Comparison of ENCODE assay signal across 8 cellular contexts in the genomic region with DNA sequence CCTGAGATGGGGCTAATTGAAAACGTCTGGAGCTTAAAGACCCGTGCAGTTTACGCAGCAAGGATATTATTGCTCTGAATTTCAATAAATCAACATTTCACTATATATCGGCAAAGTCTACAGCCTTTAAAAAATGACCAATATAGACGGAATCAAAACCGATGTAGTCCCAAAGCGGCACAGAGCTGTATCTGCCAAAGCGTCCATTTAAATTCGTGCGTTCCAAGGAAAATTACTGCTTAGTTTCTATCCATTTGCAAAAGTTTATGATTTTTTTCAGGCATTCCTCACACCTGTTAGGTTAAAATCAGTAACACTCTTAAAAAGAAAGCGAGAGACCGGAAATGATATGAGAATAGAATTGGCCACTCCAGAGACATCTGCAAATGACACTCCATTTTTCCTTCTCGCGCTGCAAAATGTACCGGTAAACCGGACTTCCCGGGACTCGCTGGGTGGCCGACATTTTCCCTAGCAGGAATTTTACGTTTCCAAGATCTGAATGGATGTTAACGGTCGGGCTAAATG. TPM values are rescaled to one million over a fixed set of nuclear protein-coding genes. Genes with fewer than 3 reads are reported as not detected.
DNase-seq lines count a peak whose midpoint lies in the region; ATAC-seq and TF ChIP-seq lines count a peak whose summit lies in the region.

No MANE protein-coding gene starts in this region.

- ATAC-seq in GM18511 (IDR thresholded peaks at IDR 0.05; ENCODE audit: unreplicated experiment) = peak; percentile 35

- H3K27me3 Mint-ChIP-seq in activated naive CD8-positive, alpha-beta T cell treated with anti-CD3 and anti-CD28 coated beads for 36 hours = peaks cover 23% of the 10 kb centered on the region

- TF ChIP-seq POLR2A in spleen (IDR thresholded peaks at IDR 0.05) = no peak

- H3K4me1 ChIP-seq in spleen = peaks cover 29 to 43% (median 34%) of the 10 kb centered on the region in 6 donors

- no peak for TF ChIP-seq CTCF in 22Rv1 (IDR thresholded peaks at IDR 0.05)
- no peak for TF ChIP-seq CTCF in HL-60 (IDR thresholded peaks at IDR 0.05; ENCODE audit: insufficient read depth, low read length)
- TF ChIP-seq CTCF in spleen (IDR thresholded peaks at IDR 0.05 in 8 of 11, conservative IDR thresholded peaks at IDR 0.05 in 3 of 11) = no peak

- H3K4me1 Mint-ChIP-seq in activated naive CD8-positive, alpha-beta T cell treated with anti-CD3 and anti-CD28 coated beads for 36 hours = peaks cover 38% of the 10 kb centered on the region

- peaks cover 0 to 35% (median 34%) of the 10 kb centered on the region in 6 donors for H3K36me3 ChIP-seq in spleen

- H3K9me3 ChIP-seq in spleen = no peaks in the 10 kb centered on the region

- H3K27ac ChIP-seq in 22Rv1 (peak overlapping the region; percentile 97), HL-60 (replicated peaks) (peak overlapping the region; percentile 99), spleen (peak overlapping the region; percentile 95 to 99 (median 98))

- H3K4me3 Mint-ChIP-seq in activated naive CD8-positive, alpha-beta T cell treated with anti-CD3 and anti-CD28 coated beads for 36 hours = peak overlapping the region; percentile 100

- H3K27me3 ChIP-seq in HL-60 (ENCODE audit: insufficient read depth, poor library complexity, severe bottlenecking) (no peaks in the 10 kb centered on the region), spleen (replicated peaks in 1 of 7) (no peaks in the 10 kb centered on the region)

- peak overlapping the region; percentile 100 for H3K27ac Mint-ChIP-seq in activated naive CD8-positive, alpha-beta T cell treated with anti-CD3 and anti-CD28 coated beads for 36 hours

- H3K4me3 ChIP-seq in HL-60 (replicated peaks; ENCODE audit: insufficient read depth, low read length) (peak overlapping the region; percentile 89), iPS-11a (ENCODE audit: low read depth, low read length) (peak overlapping the region; percentile 100), spleen (peak overlapping the region; percentile 66 to 94 (median 88))

- H3K9me3 Mint-ChIP-seq in activated naive CD8-positive, alpha-beta T cell treated with anti-CD3 and anti-CD28 coated beads for 36 hours = peaks cover 2% of the 10 kb centered on the region

- DNase-seq in HL-60 (ENCODE audit: low read depth in 1 of 2, low spot score in 1 of 2) (no peak), spleen (no peak), Ammon's horn (ENCODE audit: low spot score) (no peak), T1000 (lab: John Stamatoyannopoulos, UW) (no peak)
- DNase-seq in activated naive CD8-positive, alpha-beta T cell treated with anti-CD3 and anti-CD28 coated beads for 36 hours = no peak

- intact Hi-C loops in spleen (cut with DNase I; ENCODE audit: low total_unique reads) = loop anchor here (10.0 kb wide), 2 partner anchors 208 to 848 kb away; a partner anchor contains a TSS

- WGBS in spleen, 5 donors = 4 to 12% (median 8%) methylated on average over 21 to 22 of the region's 22 CpGs

- peaks cover 49% of the 10 kb centered on the region for H3K36me3 Mint-ChIP-seq in activated naive CD8-positive, alpha-beta T cell treated with anti-CD3 and anti-CD28 coated beads for 36 hours

RNA-seq across cellular contexts. Expression of a gene that starts 0.8 kb away (rescaled TPM):
- total RNA-seq in activated naive CD8-positive, alpha-beta T cell treated with anti-CD3 and anti-CD28 coated beads for 36 hours = 100 to 1,000 TPM; 446 to 480 TPM
- total RNA-seq in spleen = 100 to 1,000 TPM; 255 to 512 (median 355) TPM
- 100 to 1,000 TPM; 354 to 397 (median 381) TPM for polyA plus RNA-seq in spleen

RNA-seq across cellular contexts. Expression of a gene that starts 23.7 kb away (rescaled TPM):
- 100 to 1,000 TPM; 121 to 136 TPM for total RNA-seq in activated naive CD8-positive, alpha-beta T cell treated with anti-CD3 and anti-CD28 coated beads for 36 hours
- total RNA-seq in spleen = 10 to 100 TPM; 14.4 to 22.0 (median 18.3) TPM
- 10 to 100 TPM; 17.5 to 27.2 (median 23.9) TPM for polyA plus RNA-seq in spleen

RNA-seq across cellular contexts. Expression of a gene that starts 59.9 kb away (rescaled TPM):
- total RNA-seq in activated naive CD8-positive, alpha-beta T cell treated with anti-CD3 and anti-CD28 coated beads for 36 hours = not detected
- under 1 TPM in 1 of 7 donors, not detected in 6; 0.17 TPM for total RNA-seq in spleen
- under 1 TPM in 2 of 3 donors, not detected in 1; 0.11 to 0.12 TPM for polyA plus RNA-seq in spleen

Comparison
In these comparisons a context has a peak if more than half of its experiments do, and no peak if none do; other contexts are left out.
1. RNA of a gene that starts 23.7 kb away (total RNA-seq): 121 to 136 TPM in activated naive CD8-positive, alpha-beta T cell treated with anti-CD3 and anti-CD28 coated beads for 36 hours; 14.4 to 22.0 TPM in spleen; every median in the first group is over 4 times any median in the second.
2. Peak in every context shown above with its lines, with median percentiles within 50 percentile points of each other: H3K27ac ChIP-seq and H3K4me3 ChIP-seq.